24 cellular contexts compared by ENCODE assay signal in the genomic region with DNA sequence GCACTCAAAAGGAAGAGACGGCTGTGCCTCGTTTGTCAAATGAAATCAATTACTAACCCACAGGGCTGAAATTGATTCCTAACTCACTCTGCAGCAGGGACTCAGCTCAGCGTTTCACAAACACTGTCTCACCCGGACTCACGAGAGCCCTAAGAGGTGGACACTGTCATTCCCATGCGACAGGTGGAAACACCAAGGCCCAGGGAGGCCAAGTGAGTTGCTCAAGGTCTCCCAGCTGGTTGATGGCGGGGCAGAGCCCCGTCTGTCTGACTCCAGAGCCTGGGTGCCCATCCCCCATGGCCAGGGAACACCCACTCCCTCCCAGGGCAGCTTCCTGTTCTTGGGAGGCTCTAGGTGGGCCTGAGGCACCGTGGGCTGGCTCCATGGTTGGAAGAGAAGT. TPM values are rescaled to one million over a fixed set of nuclear protein-coding genes. Genes with fewer than 3 reads are reported as not detected.
"Had no signal": no experiment of that assay in that cellular context is flagged by ENCODE, and none has a peak within 500 bp of the region (broad histone marks: within the 10 kb centered on the region; RNA-seq: fewer than 3 reads in every experiment).

No MANE protein-coding gene starts in this region.

- H3K4me3 Mint-ChIP-seq: activated CD4-positive, alpha-beta memory T cell treated with anti-CD3 and anti-CD28 coated beads for 36 hours; activated naive CD8-positive, alpha-beta T cell treated with anti-CD3 and anti-CD28 coated beads, Interleukin-2, amount 50 U/mL, for 24 hours; activated T-cell treated with anti-CD3 and anti-CD28 coated beads, Interleukin-2, amount 50 U/mL, for 72 hours; memory B cell; stimulated activated naive B cell treated with anti-CD40 and anti-IgM and Interleukin-4, amounts not matched to agents 10 μg/mL and 1 μg/mL and 100 μg/mL, for 72 hours; T-helper 1 cell treated with Interleukin-12 subunit alpha and Interleukin-12 subunit beta and Interleukin-4 antibody, amounts not matched to agents 30 μg/mL and 1 μg/mL, for 36 hours had no signal

- H3K27ac Mint-ChIP-seq: activated CD4-positive, alpha-beta memory T cell treated with anti-CD3 and anti-CD28 coated beads for 36 hours; activated naive CD8-positive, alpha-beta T cell treated with anti-CD3 and anti-CD28 coated beads, Interleukin-2, amount 50 U/mL, for 24 hours; activated T-cell treated with anti-CD3 and anti-CD28 coated beads, Interleukin-2, amount 50 U/mL, for 72 hours; memory B cell; nephron progenitor cell; stimulated activated naive B cell treated with anti-CD40 and anti-IgM and Interleukin-4, amounts not matched to agents 10 μg/mL and 1 μg/mL and 100 μg/mL, for 72 hours; T-helper 1 cell treated with Interleukin-12 subunit alpha and Interleukin-12 subunit beta and Interleukin-4 antibody, amounts not matched to agents 30 μg/mL and 1 μg/mL, for 36 hours had no signal

- H3K4me3 ChIP-seq: sigmoid colon, transverse colon had no signal

- H3K27ac ChIP-seq: parathyroid adenoma had no signal

- DNase-seq: activated CD4-positive, alpha-beta memory T cell treated with anti-CD3 and anti-CD28 coated beads for 36 hours; activated CD4-positive, alpha-beta T cell treated with anti-CD3 and anti-CD28 coated beads for 48 hours; activated effector memory CD4-positive, alpha-beta T cell treated with Interleukin-2 at 50 U/mL for 16 hours; activated naive CD4-positive, alpha-beta T cell treated with anti-CD3 and anti-CD28 coated beads, Interleukin-2, amount 50 U/mL, for 16 hours; activated naive CD8-positive, alpha-beta T cell treated with anti-CD3 and anti-CD28 coated beads, Interleukin-2, amount 50 U/mL, for 24 hours; activated T-cell treated with anti-CD3 and anti-CD28 coated beads, Interleukin-2, amount 50 U/mL, for 72 hours; caudate nucleus; dermis blood vessel endothelial cell; effector CD8-positive, alpha-beta T cell; erythroblast; foreskin fibroblast; hippocampal formation; nephron progenitor cell; nucleus accumbens; sigmoid colon; stimulated activated CD4-positive, alpha-beta T cell treated with anti-CD3 and anti-CD28 coated beads, Interleukin-2, amount 100 ng/mL, for 48 hours; stimulated activated CD8-positive, alpha-beta memory T cell treated with anti-CD3 and anti-CD28 coated beads, Interleukin-4, amount 100 ng/mL, for 48 hours; stimulated activated naive B cell treated with anti-CD40 and anti-IgM and Interleukin-4, amounts not matched to agents 10 μg/mL and 1 μg/mL and 100 μg/mL, for 72 hours; T1000; transverse colon had no signal

- H3K9me3 Mint-ChIP-seq: activated CD4-positive, alpha-beta memory T cell treated with anti-CD3 and anti-CD28 coated beads for 36 hours; activated naive CD8-positive, alpha-beta T cell treated with anti-CD3 and anti-CD28 coated beads, Interleukin-2, amount 50 U/mL, for 24 hours; activated T-cell treated with anti-CD3 and anti-CD28 coated beads, Interleukin-2, amount 50 U/mL, for 72 hours; memory B cell; nephron progenitor cell; stimulated activated naive B cell treated with anti-CD40 and anti-IgM and Interleukin-4, amounts not matched to agents 10 μg/mL and 1 μg/mL and 100 μg/mL, for 72 hours; T-helper 1 cell treated with Interleukin-12 subunit alpha and Interleukin-12 subunit beta and Interleukin-4 antibody, amounts not matched to agents 30 μg/mL and 1 μg/mL, for 36 hours had no signal

- H3K9me3 ChIP-seq: sigmoid colon, transverse colon had no signal

- H3K36me3 Mint-ChIP-seq: activated CD4-positive, alpha-beta memory T cell treated with anti-CD3 and anti-CD28 coated beads for 36 hours; memory B cell; stimulated activated naive B cell treated with anti-CD40 and anti-IgM and Interleukin-4, amounts not matched to agents 10 μg/mL and 1 μg/mL and 100 μg/mL, for 72 hours had no signal

- H3K27me3 Mint-ChIP-seq: activated CD4-positive, alpha-beta memory T cell treated with anti-CD3 and anti-CD28 coated beads for 36 hours; memory B cell had no signal

- H3K4me1 Mint-ChIP-seq: memory B cell had no signal

- H3K4me1 ChIP-seq: parathyroid adenoma had no signal

- H3K36me3 ChIP-seq: sigmoid colon, transverse colon had no signal

- ATAC-seq: activated naive CD8-positive, alpha-beta T cell treated with anti-CD3 and anti-CD28 coated beads, Interleukin-2, amount 50 U/mL, for 24 hours; activated T-cell treated with anti-CD3 and anti-CD28 coated beads, Interleukin-2, amount 50 U/mL, for 72 hours; stimulated activated naive B cell treated with anti-CD40 and anti-IgM and Interleukin-4, amounts not matched to agents 10 μg/mL and 1 μg/mL and 100 μg/mL, for 72 hours had no signal

- FAIRE-seq: urothelium cell line had no signal

RNA-seq across cellular contexts. Expression of a gene that starts 1.3 kb away (rescaled TPM):
- total RNA-seq: activated CD4-positive, alpha-beta memory T cell treated with anti-CD3 and anti-CD28 coated beads for 36 hours had no signal
